12 cellular contexts compared by ENCODE assay signal in the genomic region with DNA sequence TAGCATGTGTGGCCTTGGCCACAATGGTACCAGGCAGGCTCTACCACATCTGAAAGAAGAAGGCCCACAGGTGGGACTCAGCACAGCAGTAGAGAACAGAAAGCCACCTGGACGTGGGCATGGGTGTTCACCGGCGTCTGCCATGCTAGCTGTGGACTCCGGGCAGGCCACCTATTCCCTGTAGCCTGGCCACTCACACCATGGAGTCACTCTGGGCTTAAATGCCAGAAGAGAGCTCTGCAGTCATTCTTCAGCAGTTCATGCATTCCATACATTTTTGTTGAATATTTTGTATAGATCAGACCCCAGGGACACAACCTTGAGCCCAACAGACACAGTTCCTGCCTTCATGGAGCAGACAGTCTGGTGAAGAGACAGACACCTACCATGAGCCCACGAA.
"Had no signal": no experiment of that assay in that cellular context is flagged by ENCODE, and none has a peak within 500 bp of the region (broad histone marks: within the 10 kb centered on the region; RNA-seq: fewer than 3 reads in every experiment).

No MANE protein-coding gene starts in this region.

- H3K79me2 ChIP-seq: hepatocyte had no signal

- H3K9me3 ChIP-seq: left lung, spleen had no signal

- DNase-seq: activated CD4-positive, alpha-beta T cell treated with anti-CD3 and anti-CD28 coated beads, Interleukin-2, amount 50 U/mL, for 1 hour; activated CD8-positive, alpha-beta memory T cell treated with anti-CD3 and anti-CD28 coated beads for 24 hours; activated naive CD4-positive, alpha-beta T cell; islet precursor cell; left lung; nephron progenitor cell; spleen; T-cell; T1000 had no signal

- H3K9me3 Mint-ChIP-seq: memory B cell, T-cell had no signal

- H3K4me3 ChIP-seq: hepatocyte, left lung, spleen had no signal

- H3K4me1 ChIP-seq: spleen had no signal

- H3K27me3 ChIP-seq: hepatocyte, left lung, spleen had no signal

- H2AFZ ChIP-seq: hepatocyte had no signal

- H3K27ac Mint-ChIP-seq: memory B cell, T-cell had no signal

- H3K36me3 Mint-ChIP-seq: memory B cell had no signal

- H3K4me1 Mint-ChIP-seq: memory B cell, T-cell had no signal

- H3K4me3 Mint-ChIP-seq: memory B cell, nephron progenitor cell, T-cell had no signal

- H3K27me3 Mint-ChIP-seq: T-cell had no signal

- H3K4me2 ChIP-seq: hepatocyte had no signal

- H3K36me3 ChIP-seq: left lung, spleen had no signal

- H3K27ac ChIP-seq: hepatocyte, left lung, spleen had no signal

- ATAC-seq: activated CD4-positive, CD25-positive, alpha-beta regulatory T cell treated with anti-CD3 and anti-CD28 coated beads, Interleukin-2, amount 50 U/mL, for 24 hours; T-cell had no signal
